17 cellular contexts compared by ENCODE assay signal in the genomic region with DNA sequence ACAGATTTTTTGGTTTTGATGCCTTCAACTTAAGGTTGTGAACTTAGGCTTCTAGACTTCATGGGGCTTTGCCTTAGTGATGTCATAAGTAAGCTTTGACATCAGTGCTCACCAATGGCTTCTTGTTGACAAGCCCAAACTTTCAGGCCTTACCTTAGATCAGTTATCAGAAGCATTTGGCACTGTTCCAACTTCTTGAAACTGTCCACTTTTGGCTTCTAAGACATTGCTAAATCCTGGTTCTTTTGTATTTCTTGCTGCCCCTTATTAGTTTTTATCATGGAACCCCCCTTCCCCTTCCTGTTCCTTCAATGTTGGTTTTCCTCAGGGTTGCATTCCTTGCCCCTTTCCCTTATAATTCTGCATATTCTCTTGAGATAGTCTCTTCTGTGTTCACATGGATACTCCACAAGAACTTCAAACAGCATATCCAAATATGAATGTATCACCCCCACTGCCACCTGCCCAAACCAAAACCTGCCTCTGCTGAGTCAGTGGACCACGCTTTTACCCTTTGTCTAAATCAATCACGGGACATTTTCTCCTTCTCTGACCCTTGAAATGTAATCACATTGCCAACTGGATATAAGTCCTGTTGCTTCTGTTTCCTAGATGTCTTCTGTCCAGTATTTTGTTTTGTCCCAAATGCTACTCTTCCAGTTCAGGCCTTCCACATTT. TPM values are rescaled to one million over a fixed set of nuclear protein-coding genes. Genes with fewer than 3 reads are reported as not detected.
DNase-seq lines count a peak whose midpoint lies in the region; ATAC-seq, FAIRE-seq and TF ChIP-seq lines count a peak whose summit lies in the region.
"Had no signal": no experiment of that assay in that cellular context is flagged by ENCODE, and none has a peak within 500 bp of the region (broad histone marks: within the 10 kb centered on the region; RNA-seq: fewer than 3 reads in every experiment).

No MANE protein-coding gene starts in this region.

- H3K9me3 Mint-ChIP-seq in activated naive CD8-positive, alpha-beta T cell treated with anti-CD3 and anti-CD28 coated beads, Interleukin-2, amount 10 ng/mL, durations not matched to agents 7 days and 5 days = no peaks in the 10 kb centered on the region
- no peaks in the 10 kb centered on the region for H3K9me3 Mint-ChIP-seq in activated naive CD8-positive, alpha-beta T cell treated with anti-CD3 and anti-CD28 coated beads for 36 hours
- no peaks in the 10 kb centered on the region for H3K9me3 Mint-ChIP-seq in T-cell
- H3K9me3 Mint-ChIP-seq: CD4-positive, alpha-beta T cell had no signal

- in situ Hi-C loops in K562 (cut with MboI) (no loop called here), gastrocnemius medialis (cut with MboI; ENCODE audit: low sequenced_read_pairs in 4 of 4) (no loop called here)

- H3K36me3 Mint-ChIP-seq in activated naive CD8-positive, alpha-beta T cell treated with anti-CD3 and anti-CD28 coated beads, Interleukin-2, amount 10 ng/mL, durations not matched to agents 7 days and 5 days = peaks cover 7% of the 10 kb centered on the region
- peaks cover 30% of the 10 kb centered on the region for H3K36me3 Mint-ChIP-seq in activated naive CD8-positive, alpha-beta T cell treated with anti-CD3 and anti-CD28 coated beads for 36 hours
- H3K36me3 Mint-ChIP-seq in T-cell = peaks cover 37% of the 10 kb centered on the region

- 0 out of 3 replicates have a peak, but pooled peaks cover under 1% of the 10 kb centered on the region for H3K79me2 ChIP-seq in K562 (ENCODE audit: control insufficient read depth, insufficient read depth, low read length)

- no peak overlapping the region for H2AFZ ChIP-seq in K562 (ENCODE audit: low read depth, low read length)

- POLR2A ChIA-PET in activated naive CD8-positive, alpha-beta T cell treated with anti-CD3 and anti-CD28 coated beads, Interleukin-2, amount 10 ng/mL, durations not matched to agents 7 days and 5 days (lab: Charles Lee) = no interaction called here
- POLR2A ChIA-PET in K562 (lab: Yijun Ruan, JAX) (interaction anchor here (0.6 to 0.7 kb wide), 2 partner anchors 18 to 27 kb away, joined by 3 read pairs; no protein-coding TSS in a partner anchor), T-cell (lab: Charles Lee) (interaction anchor here in 1 of 2 donors (0.5 to 0.8 kb wide), 3 partner anchors 16 to 48 kb away, joined by 3 read pairs; no protein-coding TSS in a partner anchor)

- H3K27ac ChIP-seq in K562 (ENCODE audit: extremely low read depth, low read depth, low read length) (no peak overlapping the region), gastrocnemius medialis (peak overlapping the region; percentile 84 to 98 (median 93))

- peak overlapping the region; percentile 10 for H3K27ac Mint-ChIP-seq in activated naive CD8-positive, alpha-beta T cell treated with anti-CD3 and anti-CD28 coated beads, Interleukin-2, amount 10 ng/mL, durations not matched to agents 7 days and 5 days
- no peak overlapping the region for H3K27ac Mint-ChIP-seq in activated naive CD8-positive, alpha-beta T cell treated with anti-CD3 and anti-CD28 coated beads for 36 hours
- H3K27ac Mint-ChIP-seq in T-cell = no peak overlapping the region
- H3K27ac Mint-ChIP-seq: B cell; CD4-positive, alpha-beta T cell had no signal

- 92% methylated on average over 2 of the region's 2 CpGs for WGBS in K562 (ENCODE audit: insufficient coverage, low coverage, missing lambda C conversion rate)

- H3K9me3 ChIP-seq in K562 (replicated peaks; ENCODE audit: control insufficient read depth, insufficient read depth, low read depth, low read length) (no peaks in the 10 kb centered on the region), gastrocnemius medialis (no peaks in the 10 kb centered on the region)

- H3K4me3 Mint-ChIP-seq in activated naive CD8-positive, alpha-beta T cell treated with anti-CD3 and anti-CD28 coated beads, Interleukin-2, amount 10 ng/mL, durations not matched to agents 7 days and 5 days = no peak overlapping the region
- H3K4me3 Mint-ChIP-seq in activated naive CD8-positive, alpha-beta T cell treated with anti-CD3 and anti-CD28 coated beads for 36 hours = no peak overlapping the region
- H3K4me3 Mint-ChIP-seq in T-cell = no peak overlapping the region
- H3K4me3 Mint-ChIP-seq: B cell; CD4-positive, alpha-beta T cell had no signal

- H3K4me2 ChIP-seq in K562 (ENCODE audit: insufficient read depth, low read length) = no peak overlapping the region

- no peak for ATAC-seq in activated naive CD8-positive, alpha-beta T cell treated with anti-CD3 and anti-CD28 coated beads, Interleukin-2, amount 10 ng/mL, durations not matched to agents 7 days and 5 days (ENCODE audit: low read depth)
- ATAC-seq in K562 (no peak), gastrocnemius medialis (peak in 1 of 2 donors; percentile 14), T-cell (replicated peaks in 1 of 4) (no peak), HG02885 (IDR thresholded peaks at IDR 0.05; ENCODE audit: poor library complexity, unreplicated experiment) (no peak)
- ATAC-seq: Panc1 had no signal

- no peak overlapping the region for H3K9ac ChIP-seq in K562 (ENCODE audit: insufficient read depth in 1 of 2, low read depth in 2 of 2, low read length in 2 of 2)

- CTCF ChIA-PET in K562 (lab: Yijun Ruan, JAX; ENCODE audit: low intra/inter-chr PET ratio) = no interaction called here
- CTCF ChIA-PET in T-cell (lab: Charles Lee) = interaction anchor here in 1 of 2 donors (1.1 kb wide), 1 partner anchor 20 kb away, joined by 4 read pairs; no protein-coding TSS in a partner anchor

- H3K9me1 ChIP-seq in K562 (ENCODE audit: control insufficient read depth, insufficient read depth, low read length) = no peaks in the 10 kb centered on the region

- TF ChIP-seq CTCF in K562 (IDR thresholded peaks at IDR 0.05 in 2 of 3, conservative IDR thresholded peaks at IDR 0.05 in 1 of 3; ENCODE audit: insufficient read depth in 2 of 3, low read depth in 1 of 3, low read length in 3 of 3) = no peak
- no peak for TF ChIP-seq CTCF in gastrocnemius medialis (IDR thresholded peaks at IDR 0.05 in 4 of 5, conservative IDR thresholded peaks at IDR 0.05 in 1 of 5)

- BruUV-seq in K562 (replicated peaks; lab: Mats Ljungman, UMichigan) = no TSS peak

- TF ChIP-seq EP300 in Ishikawa (IDR thresholded peaks at IDR 0.05; ENCODE audit: borderline replicate concordance) (no peak), K562 (IDR thresholded peaks at IDR 0.05; ENCODE audit: low read length) (no peak)

- H3K27me3 Mint-ChIP-seq in activated naive CD8-positive, alpha-beta T cell treated with anti-CD3 and anti-CD28 coated beads, Interleukin-2, amount 10 ng/mL, durations not matched to agents 7 days and 5 days = no peaks in the 10 kb centered on the region
- H3K27me3 Mint-ChIP-seq in activated naive CD8-positive, alpha-beta T cell treated with anti-CD3 and anti-CD28 coated beads for 36 hours = no peaks in the 10 kb centered on the region
- H3K27me3 Mint-ChIP-seq in T-cell = no peaks in the 10 kb centered on the region
- H3K27me3 Mint-ChIP-seq: B cell; CD4-positive, alpha-beta T cell had no signal

- no peaks in the 10 kb centered on the region for H4K20me1 ChIP-seq in K562 (replicated peaks; ENCODE audit: control insufficient read depth, insufficient read depth, low read length)

- H3K27me3 ChIP-seq in K562 (ENCODE audit: control insufficient read depth in 2 of 2, insufficient read depth in 2 of 2, low read length in 2 of 2) = no peaks in the 10 kb centered on the region
- no peaks in the 10 kb centered on the region for H3K27me3 ChIP-seq in gastrocnemius medialis

- H3K36me3 ChIP-seq in K562 (ENCODE audit: control insufficient read depth, insufficient read depth, low read length) (peaks cover 64% of the 10 kb centered on the region; the same call in 2 of the 3 replicates), gastrocnemius medialis (peaks cover 0 to 65% of the 10 kb centered on the region in 2 donors)

- H3K4me1 Mint-ChIP-seq in activated naive CD8-positive, alpha-beta T cell treated with anti-CD3 and anti-CD28 coated beads, Interleukin-2, amount 10 ng/mL, durations not matched to agents 7 days and 5 days = no peaks in the 10 kb centered on the region
- H3K4me1 Mint-ChIP-seq in activated naive CD8-positive, alpha-beta T cell treated with anti-CD3 and anti-CD28 coated beads for 36 hours = no peaks in the 10 kb centered on the region
- H3K4me1 Mint-ChIP-seq in T-cell = no peaks in the 10 kb centered on the region
- H3K4me1 Mint-ChIP-seq: B cell had no signal

- H3K4me1 ChIP-seq in K562 (replicated peaks in 1 of 2; ENCODE audit: control insufficient read depth in 2 of 2, insufficient read depth in 2 of 2, low read length in 2 of 2) (peaks cover 4 to 6% of the 10 kb centered on the region in 2 experiments; a peak in 4 of 5 replicates), gastrocnemius medialis (peaks cover 54 to 55% of the 10 kb centered on the region in 2 donors)

- intact Hi-C loops in K562 (cut with micrococcal nuclease) (no loop called here), gastrocnemius medialis (cut with DNase I; ENCODE audit: low total_unique reads) (loop anchor here (1.0 to 10.0 kb wide), 2 partner anchors 24 to 1862 kb away; partner anchors contain the start of gene SLC38A1)

- no peak for FAIRE-seq in K562 (lab: Jason Lieb, UNC)

- no peak for TF ChIP-seq RAD21 in Ishikawa (IDR thresholded peaks at IDR 0.05; ENCODE audit: low read depth)
- no peak for TF ChIP-seq RAD21 in K562 (CRISPR knock-in tag; conservative IDR thresholded peaks at IDR 0.05 in 1 of 2, IDR thresholded peaks at IDR 0.05 in 1 of 2)

- no peak for DNase-seq in activated naive CD8-positive, alpha-beta T cell treated with anti-CD3 and anti-CD28 coated beads, Interleukin-2, amount 10 ng/mL, durations not matched to agents 7 days and 5 days
- no peak for DNase-seq in activated naive CD8-positive, alpha-beta T cell treated with anti-CD3 and anti-CD28 coated beads for 36 hours
- DNase-seq in K562 (ENCODE audit: extremely low read depth in 1 of 4, low spot score in 3 of 4) = no peak
- DNase-seq in gastrocnemius medialis = peak in 1 of 2 donors; percentile 51
- DNase-seq in T-cell = no peak
- DNase-seq: ACHN; Calu3; CD4-positive, alpha-beta T cell; NCI-H1436 treated with DMSO at 0.1 percent for 48 hours; NCI-H2081 treated with DMSO at 0.1 percent for 48 hours; NCI-H446 treated with DMSO at 0.1 percent for 48 hours; NCI-H774; SHP77 had no signal

- no peak for TF ChIP-seq POLR2A in K562 (conservative IDR thresholded peaks at IDR 0.05)
- TF ChIP-seq POLR2A in gastrocnemius medialis (IDR thresholded peaks at IDR 0.05) = peak in 1 of 2 donors; percentile 51

- H3K4me3 ChIP-seq in K562 (no peak overlapping the region), gastrocnemius medialis (peak overlapping the region; percentile 38 to 54 (median 48))

RNA-seq across cellular contexts. Expression of gene PFKM, which starts 7.9 kb away (rescaled TPM):
- 10 to 100 TPM; 23.9 to 26.2 TPM for total RNA-seq in activated naive CD8-positive, alpha-beta T cell treated with anti-CD3 and anti-CD28 coated beads, Interleukin-2, amount 10 ng/mL, durations not matched to agents 7 days and 5 days
- total RNA-seq in activated naive CD8-positive, alpha-beta T cell treated with anti-CD3 and anti-CD28 coated beads for 36 hours = 10 to 100 TPM; 65.4 to 67.7 TPM
- 73.6 and 118 TPM in 2 replicates for total RNA-seq in K562 (2011; cell fraction: chromatin; rRNA removed; ENCODE audit: low replicate concordance)
- total RNA-seq in K562 (2011; cell fraction: nucleolus; rRNA removed) = 56.4 and 58.7 TPM in 2 replicates
- 64.6 and 72.1 TPM in 2 replicates for total RNA-seq in K562 (2011; cell fraction: nucleoplasm; rRNA removed)
- total RNA-seq in K562 (2014; rRNA removed) (24.1 and 29.4 TPM in 2 replicates), K562 (2014; rRNA removed; fragmentation: Illumina TruSeq; extraction: Trizol) (31.7 and 33.4 TPM in 2 replicates), K562 (2015; rRNA removed; fragmentation: Illumina TruSeq; extraction: Trizol) (21.8 and 24.3 TPM in 2 replicates), K562 (2021) (35.2 and 39.9 TPM in 2 replicates), gastrocnemius medialis (1,000 to 10,000 TPM in 1 of 4 donors, 100 to 1,000 TPM in 3; 341 to 1,022 (median 763) TPM), T-cell (10 to 100 TPM; 13.5 to 15.2 (median 14.3) TPM)
- polyA plus RNA-seq in K562 (2011; rRNA removed) (30.6 and 36.2 TPM in 2 replicates), K562 (2014; fragmentation: Illumina TruSeq; extraction: Trizol) (27.7 and 33.0 TPM in 2 replicates), K562 (2014; fragmentation: Nextera tagmentation; extraction: Ambion mirVana) (10 to 100 TPM; 16.5 to 36.8 TPM), K562 (2014; rRNA removed) (26.3 and 27.5 TPM in 2 replicates)
- 29.1 and 31.3 TPM in 2 replicates for polyA plus RNA-seq in K562 (2011; cell fraction: cytosol; rRNA removed)
- polyA plus RNA-seq in K562 (2011; cell fraction: nucleus; rRNA removed) = 57.6 and 66.5 TPM in 2 replicates
- 32.7 and 38.4 TPM in 2 replicates for polyA plus RNA-seq in K562 (2012)
- polyA minus RNA-seq in K562 (2011; rRNA and poly(A)+ RNA removed) = 37.5 and 45.1 TPM in 2 replicates
- 20.0 and 20.3 TPM in 2 replicates for polyA minus RNA-seq in K562 (2011; cell fraction: cytosol; rRNA and poly(A)+ RNA removed)
- polyA minus RNA-seq in K562 (2011; cell fraction: nucleus; rRNA and poly(A)+ RNA removed) = 20.7 and 28.1 TPM in 2 replicates

RNA-seq across cellular contexts. Expression of gene SENP1, which starts 21.2 kb away (rescaled TPM):
- 10 to 100 TPM; 36.2 to 43.4 TPM for total RNA-seq in activated naive CD8-positive, alpha-beta T cell treated with anti-CD3 and anti-CD28 coated beads, Interleukin-2, amount 10 ng/mL, durations not matched to agents 7 days and 5 days
- 10 to 100 TPM; 42.6 to 53.6 TPM for total RNA-seq in activated naive CD8-positive, alpha-beta T cell treated with anti-CD3 and anti-CD28 coated beads for 36 hours
- 50.0 and 112 TPM in 2 replicates for total RNA-seq in K562 (2011; cell fraction: chromatin; rRNA removed; ENCODE audit: low replicate concordance)
- 24.0 and 36.5 TPM in 2 replicates for total RNA-seq in K562 (2011; cell fraction: nucleolus; rRNA removed)
- 41.8 and 50.5 TPM in 2 replicates for total RNA-seq in K562 (2011; cell fraction: nucleoplasm; rRNA removed)
- 23.3 and 24.0 TPM in 2 replicates for total RNA-seq in K562 (2014; rRNA removed)
- 44.0 and 48.4 TPM in 2 replicates for total RNA-seq in K562 (2014; rRNA removed; fragmentation: Illumina TruSeq; extraction: Trizol)
- 46.7 and 48.5 TPM in 2 replicates for total RNA-seq in K562 (2015; rRNA removed; fragmentation: Illumina TruSeq; extraction: Trizol)
- total RNA-seq in K562 (2021) = 36.3 and 38.4 TPM in 2 replicates
- polyA plus RNA-seq in K562 (2011; rRNA removed) = 42.1 and 59.0 TPM in 2 replicates
- polyA plus RNA-seq in K562 (2011; cell fraction: cytosol; rRNA removed) = 18.7 and 27.0 TPM in 2 replicates
- polyA plus RNA-seq in K562 (2011; cell fraction: nucleus; rRNA removed) = 25.3 and 26.7 TPM in 2 replicates
- 17.8 and 20.0 TPM in 2 replicates for polyA plus RNA-seq in K562 (2012)
- 34.3 and 37.6 TPM in 2 replicates for polyA plus RNA-seq in K562 (2014; fragmentation: Illumina TruSeq; extraction: Trizol)
- polyA plus RNA-seq in K562 (2014; fragmentation: Nextera tagmentation; extraction: Ambion mirVana) = 10 to 100 TPM; 15.5 to 19.3 TPM
- polyA plus RNA-seq in K562 (2014; rRNA removed) = 20.5 and 26.5 TPM in 2 replicates
- 84.6 and 89.5 TPM in 2 replicates for polyA minus RNA-seq in K562 (2011; rRNA and poly(A)+ RNA removed)
- polyA minus RNA-seq in K562 (2011; cell fraction: cytosol; rRNA and poly(A)+ RNA removed) = 26.4 and 28.7 TPM in 2 replicates
- 26.0 and 48.1 TPM in 2 replicates for polyA minus RNA-seq in K562 (2011; cell fraction: nucleus; rRNA and poly(A)+ RNA removed)
- total RNA-seq in gastrocnemius medialis = 10 to 100 TPM in 3 of 4 donors, 1 to 10 TPM in 1; 8.7 to 19.1 (median 13.1) TPM
- 10 to 100 TPM; 22.8 to 29.6 (median 28.7) TPM for total RNA-seq in T-cell

RNA-seq across cellular contexts. Expression of gene ASB8, which starts 30.2 kb away (rescaled TPM):
- 10 to 100 TPM; 47.6 to 53.9 TPM for total RNA-seq in activated naive CD8-positive, alpha-beta T cell treated with anti-CD3 and anti-CD28 coated beads, Interleukin-2, amount 10 ng/mL, durations not matched to agents 7 days and 5 days
- 10 to 100 TPM; 29.9 to 30.3 TPM for total RNA-seq in activated naive CD8-positive, alpha-beta T cell treated with anti-CD3 and anti-CD28 coated beads for 36 hours
- 29.0 and 38.0 TPM in 2 replicates for total RNA-seq in K562 (2011; cell fraction: chromatin; rRNA removed; ENCODE audit: low replicate concordance)
- total RNA-seq in K562 (2011; cell fraction: nucleolus; rRNA removed) = 15.8 and 18.7 TPM in 2 replicates
- total RNA-seq in K562 (2011; cell fraction: nucleoplasm; rRNA removed) = 25.8 and 32.9 TPM in 2 replicates
- total RNA-seq in K562 (2014; rRNA removed) (13.3 and 24.2 TPM in 2 replicates), K562 (2014; rRNA removed; fragmentation: Illumina TruSeq; extraction: Trizol) (19.6 and 30.6 TPM in 2 replicates), K562 (2015; rRNA removed; fragmentation: Illumina TruSeq; extraction: Trizol) (18.9 and 21.2 TPM in 2 replicates), K562 (2021) (18.6 and 21.6 TPM in 2 replicates), gastrocnemius medialis (100 to 1,000 TPM; 134 to 359 (median 210) TPM), T-cell (10 to 100 TPM; 50.0 to 59.7 (median 58.9) TPM)
- polyA plus RNA-seq in K562 (2011; rRNA removed) (25.1 and 26.2 TPM in 2 replicates), K562 (2014; fragmentation: Illumina TruSeq; extraction: Trizol) (19.8 and 21.0 TPM in 2 replicates), K562 (2014; fragmentation: Nextera tagmentation; extraction: Ambion mirVana) (10 to 100 TPM; 20.0 to 29.0 TPM), K562 (2014; rRNA removed) (15.8 and 24.4 TPM in 2 replicates)
- 19.1 and 23.0 TPM in 2 replicates for polyA plus RNA-seq in K562 (2011; cell fraction: cytosol; rRNA removed)
- polyA plus RNA-seq in K562 (2011; cell fraction: nucleus; rRNA removed) = 13.0 and 17.0 TPM in 2 replicates
- 17.3 and 20.3 TPM in 2 replicates for polyA plus RNA-seq in K562 (2012)
- polyA minus RNA-seq in K562 (2011; rRNA and poly(A)+ RNA removed) = 21.1 and 22.8 TPM in 2 replicates
- 10.3 and 18.6 TPM in 2 replicates for polyA minus RNA-seq in K562 (2011; cell fraction: cytosol; rRNA and poly(A)+ RNA removed)
- 10.5 and 11.2 TPM in 2 replicates for polyA minus RNA-seq in K562 (2011; cell fraction: nucleus; rRNA and poly(A)+ RNA removed)

RNA-seq across cellular contexts. Expression of gene CCDC184, which starts 56.4 kb away (rescaled TPM):
- under 1 TPM; 0.57 to 0.58 TPM for total RNA-seq in activated naive CD8-positive, alpha-beta T cell treated with anti-CD3 and anti-CD28 coated beads, Interleukin-2, amount 10 ng/mL, durations not matched to agents 7 days and 5 days
- total RNA-seq in activated naive CD8-positive, alpha-beta T cell treated with anti-CD3 and anti-CD28 coated beads for 36 hours = under 1 TPM; 0.33 to 0.36 TPM
- not detected in 2 replicates for total RNA-seq in K562 (2011; cell fraction: chromatin; rRNA removed; ENCODE audit: low replicate concordance)
- total RNA-seq in K562 (2011; cell fraction: nucleolus; rRNA removed) = not detected in 2 replicates
- total RNA-seq in K562 (2011; cell fraction: nucleoplasm; rRNA removed) = not detected in 2 replicates
- total RNA-seq in K562 (2014; rRNA removed) (0.04 TPM in 1 of 2 replicates, not detected in the other), K562 (2014; rRNA removed; fragmentation: Illumina TruSeq; extraction: Trizol) (not detected in 2 replicates), K562 (2015; rRNA removed; fragmentation: Illumina TruSeq; extraction: Trizol) (not detected in 2 replicates), K562 (2021) (0.09 and 0.18 TPM in 2 replicates), gastrocnemius medialis (1 to 10 TPM in 2 of 4 donors, under 1 TPM in 2; 0.38 to 2.0 (median 1.1) TPM), T-cell (1 to 10 TPM in 2 of 5 donors, under 1 TPM in 3; 0.13 to 5.3 (median 0.38) TPM)
- polyA plus RNA-seq in K562 (2011; rRNA removed) (not detected in 2 replicates), K562 (2014; fragmentation: Illumina TruSeq; extraction: Trizol) (not detected in 2 replicates), K562 (2014; fragmentation: Nextera tagmentation; extraction: Ambion mirVana) (not detected), K562 (2014; rRNA removed) (not detected in 2 replicates)
- not detected in 2 replicates for polyA plus RNA-seq in K562 (2011; cell fraction: cytosol; rRNA removed)
- polyA plus RNA-seq in K562 (2011; cell fraction: nucleus; rRNA removed) = not detected in 2 replicates
- 0.03 and 0.17 TPM in 2 replicates for polyA plus RNA-seq in K562 (2012)
- not detected in 2 replicates for polyA minus RNA-seq in K562 (2011; rRNA and poly(A)+ RNA removed)
- not detected in 2 replicates for polyA minus RNA-seq in K562 (2011; cell fraction: cytosol; rRNA and poly(A)+ RNA removed)
- not detected in 2 replicates for polyA minus RNA-seq in K562 (2011; cell fraction: nucleus; rRNA and poly(A)+ RNA removed)
